ENCODE assay signal across 1 cellular context in the genomic region with DNA sequence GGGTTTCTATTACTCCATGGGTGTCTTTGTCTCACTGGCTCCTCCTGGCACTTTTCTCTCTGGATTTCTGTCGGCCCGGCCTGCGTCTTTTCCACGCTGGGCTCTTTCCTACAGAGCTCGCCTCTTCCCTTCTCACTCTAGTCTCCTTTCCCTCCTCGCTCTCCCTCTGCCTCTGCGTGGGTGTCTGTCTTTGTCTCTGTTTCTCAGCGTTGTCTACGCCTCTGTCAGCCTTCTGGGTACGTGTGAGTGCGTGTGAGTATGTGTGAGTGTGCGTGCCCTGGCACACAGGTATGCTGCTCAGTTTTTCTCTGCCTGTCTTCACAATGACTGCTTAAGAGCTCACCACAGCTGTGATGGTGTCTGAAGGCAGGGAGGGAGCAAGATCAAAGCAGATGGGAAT.
TF ChIP-seq lines count a peak whose summit lies in the region.

No MANE protein-coding gene starts in this region.

TF ChIP-seq in H1, 55 proteins besides CTCF, POLR2A, EP300 and RAD21:
- TF ChIP-seq ASH2L (IDR thresholded peaks at IDR 0.05; ENCODE audit: low read length) (no peak), TEAD4 (IDR thresholded peaks at IDR 0.05; ENCODE audit: low read depth, low read length) (no peak), BRCA1 (IDR thresholded peaks at IDR 0.05; ENCODE audit: low read depth, low read length) (no peak), TBP (IDR thresholded peaks at IDR 0.05; ENCODE audit: low read depth, low read length) (no peak), CHD2 (IDR thresholded peaks at IDR 0.05; ENCODE audit: low read length) (no peak), MAFK (IDR thresholded peaks at IDR 0.05; ENCODE audit: low read depth, low read length) (no peak)
